ENCODE assay signal across 17 cellular contexts in genomic region chr6:43970913-43971775, GRCh38.
DNase-seq lines count a peak whose midpoint lies in the region; ATAC-seq, FAIRE-seq and TF ChIP-seq lines count a peak whose summit lies in the region.
"Had no signal": no experiment of that assay in that cellular context is flagged by ENCODE, and none has a peak within 500 bp of the region (broad histone marks: within the 10 kb centered on the region; RNA-seq: fewer than 3 reads in every experiment).

No MANE protein-coding gene starts in this region.

- DNase-seq in DMS153 (lab: John Stamatoyannopoulos, UW) (peak; percentile 13), DMS153 treated with DMSO at 0.1 percent for 48 hours (lab: John Stamatoyannopoulos, UW; ENCODE audit: unreplicated experiment) (no peak), adrenal gland (peak in 4 of 7 donors; percentile 32 to 52 (median 40)), right atrium auricular region (ENCODE audit: low spot score) (no peak), small intestine (peak; percentile 71)
- no peak for DNase-seq in activated naive CD8-positive, alpha-beta T cell treated with anti-CD3 and anti-CD28 coated beads for 36 hours
- DNase-seq: activated B cell treated with CpG ODN at 0.5 μM for 24 hours; activated naive CD4-positive, alpha-beta T cell; foreskin melanocyte; NCI-H524; occipital lobe; SHP77 treated with DMSO at 0.1 percent for 48 hours; stimulated activated CD4-positive, alpha-beta T cell treated with anti-CD3 and anti-CD28 coated beads, Interleukin-4, amount 100 ng/mL, for 1 hour had no signal

- TF ChIP-seq CTCF in adrenal gland (IDR thresholded peaks at IDR 0.05) (no peak), right atrium auricular region (IDR thresholded peaks at IDR 0.05) (no peak)

- no peak overlapping the region for H3K27ac Mint-ChIP-seq in activated naive CD8-positive, alpha-beta T cell treated with anti-CD3 and anti-CD28 coated beads for 36 hours
- H3K27ac Mint-ChIP-seq: activated B cell treated with CpG ODN at 0.5 μM for 24 hours had no signal

- ATAC-seq in HG03354 (IDR thresholded peaks at IDR 0.05; ENCODE audit: poor library complexity, severe bottlenecking, unreplicated experiment) (no peak), HG03097 (IDR thresholded peaks at IDR 0.05; ENCODE audit: low FRiP score, unreplicated experiment) (no peak)

- H3K27me3 Mint-ChIP-seq in activated naive CD8-positive, alpha-beta T cell treated with anti-CD3 and anti-CD28 coated beads for 36 hours = peaks cover 8% of the 10 kb centered on the region

- H3K9me3 Mint-ChIP-seq in activated naive CD8-positive, alpha-beta T cell treated with anti-CD3 and anti-CD28 coated beads for 36 hours = no peaks in the 10 kb centered on the region

- intact Hi-C loops in adrenal gland (cut with DNase I) = loop anchor here in 1 of 2 donors (5.0 kb wide), 1 partner anchor 76 kb away; no protein-coding TSS in a partner anchor

- H3K36me3 ChIP-seq in adrenal gland (replicated peaks in 1 of 2) (no peaks in the 10 kb centered on the region), right atrium auricular region (no peaks in the 10 kb centered on the region), small intestine (ENCODE audit: control insufficient read depth in 2 of 2, insufficient read depth in 2 of 2, low read length in 2 of 2) (no peaks in the 10 kb centered on the region)

- no peak overlapping the region for H3K4me3 Mint-ChIP-seq in activated naive CD8-positive, alpha-beta T cell treated with anti-CD3 and anti-CD28 coated beads for 36 hours
- H3K4me3 Mint-ChIP-seq: activated B cell treated with CpG ODN at 0.5 μM for 24 hours had no signal

- H3K27ac ChIP-seq in adrenal gland (no peak overlapping the region), right atrium auricular region (peak overlapping the region; percentile 60 to 71), small intestine (ENCODE audit: low read depth in 1 of 2, low read length in 1 of 2) (peak overlapping the region in 1 of 2 donors; percentile 52)

- 83 to 96% (median 89%) methylated on average over 8 of the region's 8 CpGs for WGBS in adrenal gland, 4 donors
- 51 to 86% (median 68%) methylated on average over 8 of the region's 8 CpGs for WGBS in small intestine, 3 donors

- H3K4me3 ChIP-seq in adrenal gland (no peak overlapping the region), right atrium auricular region (no peak overlapping the region), small intestine (ENCODE audit: low read depth in 1 of 2, low read length in 2 of 2) (no peak overlapping the region)

- FAIRE-seq in small intestine (lab: Jason Lieb, UNC) = no peak
- FAIRE-seq: A204.1, D721Med had no signal

- H3K36me3 Mint-ChIP-seq in activated naive CD8-positive, alpha-beta T cell treated with anti-CD3 and anti-CD28 coated beads for 36 hours = no peaks in the 10 kb centered on the region

- no peaks in the 10 kb centered on the region for H3K4me1 Mint-ChIP-seq in activated naive CD8-positive, alpha-beta T cell treated with anti-CD3 and anti-CD28 coated beads for 36 hours
- H3K4me1 Mint-ChIP-seq: activated B cell treated with CpG ODN at 0.5 μM for 24 hours had no signal

- H3K4me1 ChIP-seq in adrenal gland (replicated peaks in 1 of 2) (peaks cover 0 to 15% of the 10 kb centered on the region in 2 donors), right atrium auricular region (peaks cover 0 to 28% of the 10 kb centered on the region in 2 donors), small intestine (ENCODE audit: control insufficient read depth in 2 of 2, insufficient read depth in 1 of 2, low read depth in 1 of 2, low read length in 1 of 2) (peaks cover 0 to 3% of the 10 kb centered on the region in 2 donors)

- H3K9me3 ChIP-seq in adrenal gland (replicated peaks in 1 of 3) (no peaks in the 10 kb centered on the region), right atrium auricular region (no peaks in the 10 kb centered on the region), small intestine (ENCODE audit: control insufficient read depth, low read depth) (no peaks in the 10 kb centered on the region)

- H3K27me3 ChIP-seq in adrenal gland = no peaks in the 10 kb centered on the region
- no peaks in the 10 kb centered on the region for H3K27me3 ChIP-seq in right atrium auricular region
- no peaks in the 10 kb centered on the region for H3K27me3 ChIP-seq in small intestine (ENCODE audit: control insufficient read depth in 2 of 2, insufficient read depth in 2 of 2, low read length in 2 of 2)

- no peak for TF ChIP-seq POLR2A in adrenal gland (IDR thresholded peaks at IDR 0.05)

Comparison
In these comparisons a context has a peak if more than half of its experiments do, and no peak if none do; other contexts are left out.
1. DNase-seq: peak in DMS153 (single experiment), adrenal gland (4 of 7) and small intestine (single experiment); none in DMS153 treated with DMSO at 0.1 percent for 48 hours (single experiment), right atrium auricular region (single experiment) and activated naive CD8-positive, alpha-beta T cell treated with anti-CD3 and anti-CD28 coated beads for 36 hours (single experiment).
2. H3K27ac ChIP-seq: peak in right atrium auricular region (2 of 2); none in adrenal gland (0 of 5).